ENCODE assay signal across 23 cellular contexts in genomic region chrX:55818673-55819375, GRCh38.
"Had no signal": no experiment of that assay in that cellular context is flagged by ENCODE, and none has a peak within 500 bp of the region (broad histone marks: within the 10 kb centered on the region; RNA-seq: fewer than 3 reads in every experiment).

No MANE protein-coding gene starts in this region.

- H3K4me3 ChIP-seq: cardiac muscle cell, hepatocyte, right lobe of liver, skin epidermis, transverse colon, vagina had no signal

- DNase-seq: activated CD4-positive, alpha-beta memory T cell treated with anti-CD3 and anti-CD28 coated beads, Interleukin-2, amount 10 ng/mL, durations not matched to agents 7 days and 5 days; activated CD4-positive, alpha-beta T cell treated with anti-CD3 and anti-CD28 coated beads, Interleukin-2, amount 10 ng/mL, durations not matched to agents 24 days and 14 days; activated effector memory CD4-positive, alpha-beta T cell treated with anti-CD3 and anti-CD28 coated beads, Interleukin-2, amount 50 U/mL, for 16 hours; activated naive CD4-positive, alpha-beta T cell treated with anti-CD3 and anti-CD28 coated beads, Interleukin-2, amount 10 ng/mL, durations not matched to agents 7 days and 5 days; amygdala; erythroblast; glutamatergic neuron; left ventricle myocardium superior; mammary epithelial cell; midbrain; right lobe of liver; stimulated activated CD4-positive, alpha-beta T cell treated with anti-CD3 and anti-CD28 coated beads, Interleukin-2, amount 100 ng/mL, for 24 hours; stimulated activated naive B cell treated with anti-CD40 and anti-IgM and Interleukin-4, amounts not matched to agents 10 μg/mL and 1 μg/mL and 100 μg/mL, for 72 hours; transverse colon had no signal

- FAIRE-seq: endometrium, frontal cortex had no signal

- ATAC-seq: activated CD4-positive, CD25-positive, alpha-beta regulatory T cell treated with anti-CD3 and anti-CD28 coated beads, Interleukin-2, amount 50 U/mL, for 24 hours; left ventricle myocardium superior; natural killer cell treated with Interleukin-12 subunit alpha and Interleukin-12 subunit beta and Interleukin-15 and Interleukin-18, amount 100 ng/mL, for 72 hours; right lobe of liver; stimulated activated naive B cell treated with anti-CD40 and anti-IgM and Interleukin-4, amounts not matched to agents 10 μg/mL and 1 μg/mL and 100 μg/mL, for 72 hours had no signal

- H3K36me3 ChIP-seq: cardiac muscle cell, right lobe of liver, transverse colon, vagina had no signal

- H3K27me3 ChIP-seq: cardiac muscle cell, hepatocyte, right lobe of liver, transverse colon, vagina had no signal

- H3K27ac ChIP-seq: cardiac muscle cell, hepatocyte, parathyroid adenoma, right lobe of liver, skin epidermis, transverse colon, vagina had no signal

- H3K9me3 ChIP-seq: right lobe of liver, transverse colon, vagina had no signal

- H3K4me1 ChIP-seq: parathyroid adenoma, right lobe of liver, transverse colon, vagina had no signal

- H3K9ac ChIP-seq: parathyroid adenoma had no signal
